Comparison of ENCODE assay signal across 19 cellular contexts in genomic region chr1:219702551-219703215, GRCh38.
A peak's percentile ranks its signal among the peaks of the same experiment; 100 is the strongest.
DNase-seq lines count a peak whose midpoint lies in the region; ATAC-seq and TF ChIP-seq lines count a peak whose summit lies in the region.
"Had no signal": no experiment of that assay in that cellular context is flagged by ENCODE, and none has a peak within 500 bp of the region (broad histone marks: within the 10 kb centered on the region; RNA-seq: fewer than 3 reads in every experiment).

No MANE protein-coding gene starts in this region.

- CTCF ChIA-PET in SK-N-SH (lab: Yijun Ruan, JAX): no interaction called here

- H3K4me2 ChIP-seq in SK-N-SH (no peak overlapping the region; the same call in 1 of the 2 replicates), fibroblast of lung (ENCODE audit: extremely low read depth, insufficient read depth, low read length) (no peak overlapping the region)

- H2AFZ ChIP-seq in SK-N-SH (ENCODE audit: low read depth): no peak overlapping the region
- H2AFZ ChIP-seq in fibroblast of lung (ENCODE audit: low read length): no peak overlapping the region

- H3K79me2 ChIP-seq in SK-N-SH (ENCODE audit: insufficient read depth) (no peaks in the 10 kb centered on the region), fibroblast of lung (ENCODE audit: control insufficient read depth, insufficient read depth, low read length) (no peaks in the 10 kb centered on the region)

- DNase-seq in BE2C: peak; percentile 53
- peak; percentile 11 for DNase-seq in HS-5 (ENCODE audit: low read depth)
- no peak for DNase-seq in SK-N-SH
- DNase-seq in fibroblast of lung (ENCODE audit: low read depth in 2 of 2): peak; percentile 6 to 75
- no peak for DNase-seq in activated naive CD4-positive, alpha-beta T cell treated with Interleukin-2 at 50 U/mL for 16 hours
- DNase-seq in NCI-H82 (lab: John Stamatoyannopoulos, UW): no peak
- DNase-seq: activated CD4-positive, alpha-beta T cell treated with anti-CD3 and anti-CD28 coated beads for 1 hour; activated T-cell treated with anti-CD3 and anti-CD28 coated beads, Interleukin-2, amount 50 U/mL, for 24 hours; erythroblast; H9; NCI-H1930; NCI-H510A; nucleus accumbens; SHP77; stimulated activated CD4-positive, alpha-beta T cell treated with anti-CD3 and anti-CD28 coated beads, Interleukin-1b, Interleukin-23, amount 100 ng/mL, for 48 hours; T-cell had no signal

- no peak for TF ChIP-seq CTCF in BE2C (IDR thresholded peaks at IDR 0.05; ENCODE audit: low read depth, low read length)
- no peak for TF ChIP-seq CTCF in SK-N-SH (IDR thresholded peaks at IDR 0.05)
- TF ChIP-seq CTCF in fibroblast of lung (conservative IDR thresholded peaks at IDR 0.05 in 1 of 2, IDR thresholded peaks at IDR 0.05 in 1 of 2; ENCODE audit: low read depth in 1 of 2, low read length in 2 of 2): no peak

- POLR2A ChIA-PET in SK-N-SH (lab: Yijun Ruan, JAX): no interaction called here

- H3K9ac ChIP-seq in SK-N-SH (no peak overlapping the region), fibroblast of lung (ENCODE audit: insufficient read depth, low read length) (no peak overlapping the region)

- TF ChIP-seq RAD21 in SK-N-SH (IDR thresholded peaks at IDR 0.05; ENCODE audit: low read length): no peak

- no peak overlapping the region for H3K4me3 ChIP-seq in BE2C (ENCODE audit: low read depth, low read length)
- no peak overlapping the region for H3K4me3 ChIP-seq in SK-N-SH (ENCODE audit: low read depth in 2 of 2, low read length in 1 of 2)
- H3K4me3 ChIP-seq in fibroblast of lung (replicated peaks in 1 of 4; ENCODE audit: control extremely low read depth in 1 of 4, insufficient read depth in 1 of 4, low read depth in 3 of 4, low read length in 4 of 4): no peak overlapping the region
- H3K4me3 ChIP-seq: gastroesophageal sphincter had no signal

- TF ChIP-seq EP300 in SK-N-SH (IDR thresholded peaks at IDR 0.05; ENCODE audit: borderline replicate concordance in 1 of 2, low read depth in 1 of 2, low read length in 1 of 2): peak in 1 of 2 experiments; percentile 95; a peak in 2 of 4 replicates

- H3K4me1 ChIP-seq in BE2C (peaks cover 20% of the 10 kb centered on the region), SK-N-SH (ENCODE audit: control insufficient read depth in 1 of 2, insufficient read depth in 2 of 2, low read depth in 1 of 2, low read length in 1 of 2) (peaks cover 10 to 12% of the 10 kb centered on the region in 2 experiments; a peak in 2 of 4 replicates), fibroblast of lung (ENCODE audit: control insufficient read depth, extremely low read depth, insufficient read depth, low read length) (no peaks in the 10 kb centered on the region)
- H3K4me1 ChIP-seq: gastroesophageal sphincter had no signal

- no peaks in the 10 kb centered on the region for H3K27me3 ChIP-seq in BE2C
- H3K27me3 ChIP-seq in SK-N-SH (ENCODE audit: insufficient read depth): no peaks in the 10 kb centered on the region
- H3K27me3 ChIP-seq in fibroblast of lung (ENCODE audit: control insufficient read depth, insufficient read depth, low read length): no peaks in the 10 kb centered on the region
- H3K27me3 ChIP-seq: gastroesophageal sphincter had no signal

- H3K27ac ChIP-seq in SK-N-SH (ENCODE audit: low read depth in 2 of 2, low read length in 1 of 2) (peak overlapping the region; percentile 72 to 92; a peak in 3 of 4 replicates), fibroblast of lung (ENCODE audit: insufficient read depth, low read length) (no peak overlapping the region)
- H3K27ac ChIP-seq: gastroesophageal sphincter had no signal

- peaks cover 11% of the 10 kb centered on the region for H3F3A ChIP-seq in SK-N-SH (replicated peaks; ENCODE audit: insufficient read depth)

- H4K20me1 ChIP-seq in SK-N-SH (ENCODE audit: insufficient read depth) (no peaks in the 10 kb centered on the region), fibroblast of lung (ENCODE audit: control insufficient read depth, extremely low read depth, insufficient read depth, low read length) (no peaks in the 10 kb centered on the region)

- ATAC-seq in HG03095 (IDR thresholded peaks at IDR 0.05; ENCODE audit: unreplicated experiment) (no peak), GM18498 (IDR thresholded peaks at IDR 0.05; ENCODE audit: unreplicated experiment) (no peak)
- ATAC-seq: gastroesophageal sphincter, T-cell had no signal

- H3K36me3 ChIP-seq in BE2C: no peaks in the 10 kb centered on the region
- no peaks in the 10 kb centered on the region for H3K36me3 ChIP-seq in SK-N-SH (replicated peaks in 1 of 2; ENCODE audit: control insufficient read depth in 1 of 2, insufficient read depth in 2 of 2, low read length in 1 of 2)
- H3K36me3 ChIP-seq in fibroblast of lung (ENCODE audit: control insufficient read depth, insufficient read depth, low read length): no peaks in the 10 kb centered on the region
- H3K36me3 ChIP-seq: gastroesophageal sphincter had no signal

- no peaks in the 10 kb centered on the region for H3K9me3 ChIP-seq in BE2C
- no peaks in the 10 kb centered on the region for H3K9me3 ChIP-seq in SK-N-SH
- H3K9me3 ChIP-seq in fibroblast of lung (ENCODE audit: control insufficient read depth, insufficient read depth, low read depth, low read length): no peaks in the 10 kb centered on the region
- H3K9me3 ChIP-seq: gastroesophageal sphincter had no signal

- no peaks in the 10 kb centered on the region for H3K9me2 ChIP-seq in SK-N-SH

- 19% methylated on average over 4 of the region's 4 CpGs for WGBS in SK-N-SH (ENCODE audit: low lambda C conversion rate)

TF ChIP-seq in SK-N-SH, 30 proteins besides CTCF, POLR2A, EP300 and RAD21 (continues in another document):
- TF ChIP-seq SMC3 (IDR thresholded peaks at IDR 0.05; ENCODE audit: low read depth, low read length) (no peak), POLR2AphosphoS5 (IDR thresholded peaks at IDR 0.05; ENCODE audit: low read depth, low read length) (peak; percentile 27; the same call in 1 of the 2 replicates), NFIC (IDR thresholded peaks at IDR 0.05; ENCODE audit: borderline replicate concordance) (peak; percentile 85), RCOR1 (IDR thresholded peaks at IDR 0.05; ENCODE audit: low read length) (no peak), PBX3 (IDR thresholded peaks at IDR 0.05) (peak; percentile 84), EZH2phosphoT487 (IDR thresholded peaks at IDR 0.05; ENCODE audit: borderline replicate concordance, low read depth) (no peak), FOSL2 (IDR thresholded peaks at IDR 0.05; ENCODE audit: borderline replicate concordance, low read depth) (peak; percentile 83), SIN3A (IDR thresholded peaks at IDR 0.05; ENCODE audit: borderline replicate concordance, low read depth, low read length) (no peak), FOXJ3 (CRISPR knock-in tag; IDR thresholded peaks at IDR 0.05) (no peak), RXRA (IDR thresholded peaks at IDR 0.05; ENCODE audit: borderline replicate concordance, low read depth) (peak; percentile 76; the same call in 1 of the 2 replicates), USF1 (IDR thresholded peaks at IDR 0.05; ENCODE audit: borderline replicate concordance, low read depth) (no peak), JUND (IDR thresholded peaks at IDR 0.05) (peak; percentile 95), GABPA (IDR thresholded peaks at IDR 0.05; ENCODE audit: low read depth) (no peak), MXI1 (IDR thresholded peaks at IDR 0.05; ENCODE audit: low read depth, low read length) (no peak), IRF3 (IDR thresholded peaks at IDR 0.05; ENCODE audit: low read depth, low read length) (no peak), MEF2A (IDR thresholded peaks at IDR 0.05; ENCODE audit: borderline replicate concordance, low read depth) (peak; percentile 62; the same call in 1 of the 2 replicates), TCF12 (IDR thresholded peaks at IDR 0.05) (peak; percentile 96), CHD2 (IDR thresholded peaks at IDR 0.05; ENCODE audit: low read length, partially characterized antibody) (no peak), GATA2 (CRISPR knock-in tag; IDR thresholded peaks at IDR 0.05) (no peak), RFX5 (IDR thresholded peaks at IDR 0.05; ENCODE audit: low read length) (no peak), USF2 (IDR thresholded peaks at IDR 0.05; ENCODE audit: borderline replicate concordance, low read depth, low read length) (no peak), TAF1 (IDR thresholded peaks at IDR 0.05; ENCODE audit: borderline replicate concordance, low read depth, low read length) (no peak)

Comparison
In these comparisons a context has a peak if more than half of its experiments do, and no peak if none do; other contexts are left out.
1. DNase-seq: peak in BE2C (single experiment), HS-5 (single experiment) and fibroblast of lung (2 of 2); none in SK-N-SH (single experiment), activated naive CD4-positive, alpha-beta T cell treated with Interleukin-2 at 50 U/mL for 16 hours (single experiment) and NCI-H82 (single experiment).